In genomic region chr5:157516626-157517325, GRCh38 we compare ENCODE assay signal across 9 cellular contexts. TPM values are rescaled to one million over a fixed set of nuclear protein-coding genes. Genes with fewer than 3 reads are reported as not detected.
A peak's percentile ranks its signal among the peaks of the same experiment; 100 is the strongest.
DNase-seq lines count a peak whose midpoint lies in the region; ATAC-seq and TF ChIP-seq lines count a peak whose summit lies in the region.
"Had no signal": no experiment of that assay in that cellular context is flagged by ENCODE, and none has a peak within 500 bp of the region (broad histone marks: within the 10 kb centered on the region; RNA-seq: fewer than 3 reads in every experiment).

No MANE protein-coding gene starts in this region.

- peaks cover 3% of the 10 kb centered on the region for H3K36me3 ChIP-seq in thoracic aorta

- DNase-seq in DMS 273 (lab: John Stamatoyannopoulos, UW; ENCODE audit: unreplicated experiment) = peak; percentile 49
- DNase-seq in DMS 273 treated with DMSO at 0.1 percent for 48 hours (lab: John Stamatoyannopoulos, UW) = no peak
- DNase-seq in brain pericyte (ENCODE audit: low read depth, low spot score) = peak; percentile 26
- peak; percentile 85 for DNase-seq in kidney tubule cell (ENCODE audit: low spot score)
- peak; percentile 70 for DNase-seq in thoracic aorta (ENCODE audit: low spot score)
- DNase-seq in NCI-H526 treated with DMSO at 0.1 percent for 48 hours (lab: John Stamatoyannopoulos, UW) = no peak
- no peak for DNase-seq in substantia nigra (lab: John Stamatoyannopoulos, UW)

- no peak for TF ChIP-seq CTCF in thoracic aorta (IDR thresholded peaks at IDR 0.05)

- ATAC-seq in thoracic aorta (ENCODE audit: insufficient number of reproducible peaks, low FRiP score, low read depth) (peak; percentile 79), GM21367 (IDR thresholded peaks at IDR 0.05; ENCODE audit: unreplicated experiment) (no peak)

- H3K27ac ChIP-seq in thoracic aorta (peak overlapping the region; percentile 74 to 77), substantia nigra (ENCODE audit: low read depth, low read length, poor library complexity, severe bottlenecking) (no peak overlapping the region)
- H3K27ac ChIP-seq: 22Rv1 had no signal

- H3K9me3 ChIP-seq in thoracic aorta = no peaks in the 10 kb centered on the region

- H3K27me3 ChIP-seq in thoracic aorta (replicated peaks; ENCODE audit: insufficient read depth) = no peaks in the 10 kb centered on the region

- no peak overlapping the region for H3K4me3 ChIP-seq in thoracic aorta

- peaks cover 27 to 69% of the 10 kb centered on the region in 2 donors for H3K4me1 ChIP-seq in thoracic aorta (ENCODE audit: control insufficient read depth in 1 of 2, low read depth in 2 of 2)

RNA-seq across cellular contexts. Expression of gene NIPAL4, which starts 56.8 kb away (rescaled TPM):
- under 1 TPM; 0.27 to 0.49 TPM for total RNA-seq in thoracic aorta

RNA-seq across cellular contexts. Expression of gene ADAM19, which starts 58.8 kb away (rescaled TPM):
- 10 to 100 TPM in 1 of 2 donors, 1 to 10 TPM in 1; 9.9 to 46.1 TPM for total RNA-seq in thoracic aorta

Comparison
In these comparisons a context has a peak if more than half of its experiments do, and no peak if none do; other contexts are left out.
1. DNase-seq: peak in DMS 273 (single experiment), brain pericyte (single experiment), kidney tubule cell (single experiment) and thoracic aorta (single experiment); none in DMS 273 treated with DMSO at 0.1 percent for 48 hours (single experiment), NCI-H526 treated with DMSO at 0.1 percent for 48 hours (single experiment) and substantia nigra (0 of 49).